Comparison of ENCODE assay signal across 25 cellular contexts in the genomic region with DNA sequence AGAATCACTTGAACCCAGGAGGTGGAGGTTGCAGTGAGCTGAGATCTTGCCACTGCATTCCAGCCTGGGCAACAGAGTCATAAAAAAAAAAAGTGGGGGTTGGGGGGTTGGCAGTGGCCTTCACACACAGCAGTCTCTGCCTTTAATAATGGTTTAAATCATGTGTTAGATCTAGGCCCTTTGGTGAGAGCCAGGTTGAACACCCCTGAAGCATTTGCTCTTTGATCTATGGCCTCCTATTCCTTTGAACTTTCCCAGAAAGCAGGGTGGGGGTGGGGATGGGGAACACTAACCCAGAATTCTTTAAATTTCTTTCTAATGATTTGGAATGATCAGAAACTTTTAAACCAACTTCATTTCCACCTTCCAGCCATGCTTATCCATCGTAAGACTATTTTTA.
"Had no signal": no experiment of that assay in that cellular context is flagged by ENCODE, and none has a peak within 500 bp of the region (broad histone marks: within the 10 kb centered on the region; RNA-seq: fewer than 3 reads in every experiment).

No MANE protein-coding gene starts in this region.

- H3K4me3 ChIP-seq: K562 had no signal

- H3K27ac ChIP-seq: KMS-11 had no signal

- DNase-seq: Kasumi-1, MV-4-11, NCI-H1048, NCI-H1105 treated with DMSO at 0.1 percent for 48 hours, NCI-H1417 treated with DMSO at 0.1 percent for 48 hours, NCI-H146, NCI-H1694 treated with DMSO at 0.1 percent for 48 hours, NCI-H2029, NCI-H2081 treated with DMSO at 0.1 percent for 48 hours, NCI-H2171, NCI-H226, NCI-H446, NCI-H510A, NCI-H524 treated with DMSO at 0.1 percent for 48 hours, NCI-H69, NCI-H774, Right ventricle myocardium superior, RPMI8226, SIG-M5, SK-N-SH, SW 1271, T-helper 1 cell had no signal

- H3K9ac ChIP-seq: KMS-11, SK-N-SH had no signal

- ATAC-seq: K562 had no signal

- H3K9me3 ChIP-seq: SK-N-SH had no signal

- H3K4me2 ChIP-seq: KMS-11, SK-N-SH had no signal

- FAIRE-seq: K562, RCC 7860 had no signal

- H3K9me2 ChIP-seq: SK-N-SH had no signal
